Comparison of ENCODE assay signal across 15 cellular contexts in the genomic region with DNA sequence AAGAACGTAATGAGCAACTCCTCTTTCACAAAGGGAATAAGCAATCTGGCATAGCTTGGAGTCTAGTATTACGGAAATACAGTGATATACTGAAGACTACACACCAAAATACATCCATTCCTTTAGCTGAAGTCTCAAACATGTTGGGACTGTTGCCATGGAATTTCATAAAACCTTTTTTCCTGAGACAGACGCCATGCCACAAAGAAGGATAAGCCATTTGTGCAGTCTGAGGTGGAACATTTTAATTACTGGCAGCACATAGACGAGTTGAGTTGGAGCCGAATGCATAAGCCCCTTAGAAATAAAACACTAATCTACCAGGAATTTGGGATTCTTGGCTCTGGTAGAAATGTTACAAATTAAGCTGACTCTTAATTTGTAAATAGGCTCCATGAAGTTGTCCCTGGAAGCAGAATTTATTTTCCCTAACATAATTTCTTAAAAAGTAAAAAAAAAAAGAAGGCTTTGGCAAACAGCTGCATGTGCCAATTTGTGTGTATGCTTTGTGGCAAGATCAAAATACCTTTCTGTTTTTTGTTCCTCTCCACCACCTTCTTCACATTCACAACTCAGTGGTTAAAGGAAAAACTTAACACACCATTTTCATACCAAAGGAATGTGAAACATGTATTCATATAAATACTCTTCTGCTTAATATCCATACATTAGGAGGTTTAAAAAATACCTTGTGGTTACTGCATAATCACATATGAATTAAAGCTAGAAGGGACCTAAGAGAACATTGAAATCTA. TPM values are rescaled to one million over a fixed set of nuclear protein-coding genes. Genes with fewer than 3 reads are reported as not detected.
DNase-seq lines count a peak whose midpoint lies in the region; ATAC-seq, FAIRE-seq and TF ChIP-seq lines count a peak whose summit lies in the region.
"Had no signal": no experiment of that assay in that cellular context is flagged by ENCODE, and none has a peak within 500 bp of the region (broad histone marks: within the 10 kb centered on the region; RNA-seq: fewer than 3 reads in every experiment).

No MANE protein-coding gene starts in this region.

- peak; percentile 19 for DNase-seq in NCI-H82 (lab: John Stamatoyannopoulos, UW)
- DNase-seq in NCI-H82 treated with DMSO at 0.1 percent for 48 hours (lab: John Stamatoyannopoulos, UW; ENCODE audit: unreplicated experiment) = no peak
- DNase-seq in bronchial epithelial cell (ENCODE audit: low read depth) = peak; percentile 35
- DNase-seq in naive thymus-derived CD8-positive, alpha-beta T cell = no peak
- DNase-seq in superior temporal gyrus (ENCODE audit: extremely low spot score) = no peak
- no peak for DNase-seq in RWPE1 (ENCODE audit: low spot score)
- DNase-seq: activated CD4-positive, CD25-positive, alpha-beta regulatory T cell; Caco-2; left colon; NCI-H2171 had no signal

- H3K9ac ChIP-seq in OCI-LY1 (ENCODE audit: low read length) = no peak overlapping the region

- H3K4me3 ChIP-seq in OCI-LY1 (ENCODE audit: low read depth, low read length, poor library complexity, severe bottlenecking) (no peak overlapping the region), bronchial epithelial cell (ENCODE audit: low read depth, low read length) (no peak overlapping the region)

- H3K9me3 ChIP-seq in OCI-LY1 (ENCODE audit: low read length) = no peaks in the 10 kb centered on the region
- H3K9me3 ChIP-seq: Caco-2 had no signal

- H3K27me3 ChIP-seq in OCI-LY1 (ENCODE audit: insufficient read depth, low read length) (no peaks in the 10 kb centered on the region), bronchial epithelial cell (ENCODE audit: control insufficient read depth, insufficient read depth, low read length) (peaks cover 7% of the 10 kb centered on the region)

- no peaks in the 10 kb centered on the region for H3K9me3 Mint-ChIP-seq in naive thymus-derived CD8-positive, alpha-beta T cell

- H3K4me2 ChIP-seq in OCI-LY1 (ENCODE audit: low read length) = no peak overlapping the region

- H3F3A ChIP-seq in OCI-LY1 (ENCODE audit: insufficient read depth, low read length) = peaks cover 22% of the 10 kb centered on the region

- H2AFZ ChIP-seq in OCI-LY1 (ENCODE audit: low read length) = no peak overlapping the region

- H3K36me3 Mint-ChIP-seq in naive thymus-derived CD8-positive, alpha-beta T cell = peaks cover 22 to 66% (median 52%) of the 10 kb centered on the region in 3 donors

- peak overlapping the region in 2 of 10 donors; percentile 12 to 36 for H3K4me3 Mint-ChIP-seq in naive thymus-derived CD8-positive, alpha-beta T cell

- peaks cover 27 to 88% (median 76%) of the 10 kb centered on the region in 4 donors for H3K4me1 Mint-ChIP-seq in naive thymus-derived CD8-positive, alpha-beta T cell

- no peaks in the 10 kb centered on the region for H4K20me1 ChIP-seq in OCI-LY1 (ENCODE audit: insufficient read depth, low read length)

- peaks cover 84% of the 10 kb centered on the region for H3K4me1 ChIP-seq in OCI-LY1 (ENCODE audit: insufficient read depth, low read length, severe bottlenecking)
- H3K4me1 ChIP-seq: Caco-2 had no signal

- peaks cover 17% of the 10 kb centered on the region for H3K79me2 ChIP-seq in OCI-LY1 (ENCODE audit: insufficient read depth, low read length)

- peak overlapping the region; percentile 48 for H3K27ac ChIP-seq in OCI-LY1 (ENCODE audit: low read depth, low read length, poor library complexity, severe bottlenecking)
- no peak overlapping the region for H3K27ac ChIP-seq in RWPE1
- H3K27ac ChIP-seq: 22Rv1 had no signal

- H3K36me3 ChIP-seq in OCI-LY1 (ENCODE audit: insufficient read depth, low read length) (peaks cover 81% of the 10 kb centered on the region), bronchial epithelial cell (ENCODE audit: control insufficient read depth, insufficient read depth, low read length) (no peaks in the 10 kb centered on the region)

- peak overlapping the region; percentile 17 to 88 (median 68) for H3K27ac Mint-ChIP-seq in naive thymus-derived CD8-positive, alpha-beta T cell

- POLR2A ChIA-PET in naive thymus-derived CD8-positive, alpha-beta T cell (lab: Charles Lee) = interaction anchor here (1.1 to 1.2 kb wide), 2 partner anchors 34 to 82 kb away, joined by 3 read pairs; no protein-coding TSS in a partner anchor
- POLR2A ChIA-PET in RWPE1 (lab: Yijun Ruan, JAX; ENCODE audit: low non-redundant PET) = no interaction called here

- no peak for FAIRE-seq in bronchial epithelial cell (lab: Jason Lieb, UNC)

- no peak for ATAC-seq in naive thymus-derived CD8-positive, alpha-beta T cell
- no peak for ATAC-seq in HG02678 (IDR thresholded peaks at IDR 0.05; ENCODE audit: unreplicated experiment)
- ATAC-seq: left colon, SK-N-SH treated with all-trans-retinoic acid at 6 μM for 48 hours had no signal

- CTCF ChIA-PET in RWPE1 (lab: Yijun Ruan, JAX) = interaction anchor here (0.6 kb wide), 1 partner anchor 141 kb away, joined by 3 read pairs; no protein-coding TSS in a partner anchor

- H3K27me3 Mint-ChIP-seq in naive thymus-derived CD8-positive, alpha-beta T cell = no peaks in the 10 kb centered on the region

- no peak for TF ChIP-seq CTCF in OCI-LY1 (IDR thresholded peaks at IDR 0.05; ENCODE audit: low read length)
- no peak for TF ChIP-seq CTCF in bronchial epithelial cell (IDR thresholded peaks at IDR 0.05; ENCODE audit: insufficient read depth, low read length, severe bottlenecking)
- TF ChIP-seq CTCF in RWPE1 (conservative IDR thresholded peaks at IDR 0.05; ENCODE audit: low read depth) = no peak

- H3K9me2 ChIP-seq in OCI-LY1 (ENCODE audit: low read depth, low read length) = no peaks in the 10 kb centered on the region

RNA-seq across cellular contexts. Expression of a gene that starts 25.5 kb away (rescaled TPM):
- total RNA-seq in bronchial epithelial cell = 9.0 and 14.0 TPM in 2 replicates
- total RNA-seq in naive thymus-derived CD8-positive, alpha-beta T cell = not detected
- not detected for polyA plus RNA-seq in naive thymus-derived CD8-positive, alpha-beta T cell
- polyA plus RNA-seq: neural cell had no signal

RNA-seq across cellular contexts. Expression of a gene that starts 32.9 kb away (rescaled TPM):
- 26.6 and 34.1 TPM in 2 replicates for total RNA-seq in bronchial epithelial cell
- 10 to 100 TPM; 28.9 to 33.2 TPM for total RNA-seq in naive thymus-derived CD8-positive, alpha-beta T cell
- polyA plus RNA-seq in naive thymus-derived CD8-positive, alpha-beta T cell = 10 to 100 TPM; 75.6 to 81.6 (median 76.7) TPM

Comparison
In these comparisons a context has a peak if more than half of its experiments do, and no peak if none do; other contexts are left out.
1. DNase-seq: peak in NCI-H82 (single experiment) and bronchial epithelial cell (single experiment); none in NCI-H82 treated with DMSO at 0.1 percent for 48 hours (single experiment), naive thymus-derived CD8-positive, alpha-beta T cell (0 of 10), superior temporal gyrus (single experiment) and RWPE1 (single experiment).